ENCODE assay signal across 1 cellular context in genomic region chr20:15399781-15400180, GRCh38.
TF ChIP-seq lines count a peak whose summit lies in the region.

No MANE protein-coding gene starts in this region.

TF ChIP-seq in SK-N-SH, 30 proteins besides CTCF, POLR2A, EP300 and RAD21 (continued from another document):
- TF ChIP-seq REST (IDR thresholded peaks at IDR 0.05; ENCODE audit: low read depth, low read length): no peak
- TF ChIP-seq TCF12 (IDR thresholded peaks at IDR 0.05): no peak
